In the genomic region with DNA sequence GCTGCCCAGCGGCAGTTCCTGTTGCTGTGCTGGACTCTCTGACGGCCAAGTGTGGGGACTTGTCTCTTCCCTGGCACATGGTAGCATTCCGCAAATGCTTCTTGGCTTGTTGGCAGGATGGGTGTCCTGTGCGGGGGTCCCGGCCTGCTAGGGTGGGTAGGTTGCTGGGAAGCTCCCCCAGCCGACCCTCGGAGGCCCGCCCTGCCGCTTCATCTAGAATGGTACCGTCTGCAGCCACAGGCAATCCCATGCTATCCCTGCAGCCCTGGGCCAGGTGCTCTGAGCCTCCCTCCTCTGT, we compare ENCODE assay signal across 19 cellular contexts.
"Had no signal": no experiment of that assay in that cellular context is flagged by ENCODE, and none has a peak within 500 bp of the region (broad histone marks: within the 10 kb centered on the region; RNA-seq: fewer than 3 reads in every experiment).

No MANE protein-coding gene starts in this region.

- H3K9me3 Mint-ChIP-seq: dendritic cell treated with granulocyte-macrophage colony-stimulating factor and Interleukin-4, amounts not matched to agents 40 ng/mL and 50 ng/mL, for 4 days; effector memory CD8-positive, alpha-beta T cell; immature natural killer cell had no signal

- H3K4me1 Mint-ChIP-seq: immature natural killer cell; naive thymus-derived CD4-positive, alpha-beta T cell had no signal

- H3K4me1 ChIP-seq: gastroesophageal sphincter, left ventricle myocardium inferior, lower lobe of right lung, sigmoid colon had no signal

- H3K36me3 ChIP-seq: esophagus squamous epithelium, gastroesophageal sphincter, left ventricle myocardium inferior, lower lobe of right lung, sigmoid colon, stomach, thoracic aorta had no signal

- DNase-seq: effector memory CD8-positive, alpha-beta T cell; esophagus squamous epithelium; foreskin fibroblast; glutamatergic neuron; immature natural killer cell; kidney; left cardiac atrium; left ventricle myocardium inferior; lower lobe of right lung; naive thymus-derived CD4-positive, alpha-beta T cell; nephron progenitor cell; sigmoid colon; stimulated activated naive CD4-positive, alpha-beta T cell; stomach; substantia nigra had no signal

- H3K4me3 Mint-ChIP-seq: dendritic cell treated with granulocyte-macrophage colony-stimulating factor and Interleukin-4, amounts not matched to agents 40 ng/mL and 50 ng/mL, for 4 days; effector memory CD8-positive, alpha-beta T cell; immature natural killer cell; naive thymus-derived CD4-positive, alpha-beta T cell; nephron progenitor cell had no signal

- H3K27ac Mint-ChIP-seq: dendritic cell treated with granulocyte-macrophage colony-stimulating factor and Interleukin-4, amounts not matched to agents 40 ng/mL and 50 ng/mL, for 4 days; effector memory CD8-positive, alpha-beta T cell; immature natural killer cell; naive thymus-derived CD4-positive, alpha-beta T cell had no signal

- H3K4me3 ChIP-seq: esophagus squamous epithelium, gastroesophageal sphincter, left ventricle myocardium inferior, lower lobe of right lung, sigmoid colon, skin epidermis, stomach, thoracic aorta had no signal

- H3K27ac ChIP-seq: esophagus squamous epithelium, gastroesophageal sphincter, left ventricle myocardium inferior, lower lobe of right lung, sigmoid colon, skin epidermis, stomach, thoracic aorta had no signal

- H3K36me3 Mint-ChIP-seq: immature natural killer cell; naive thymus-derived CD4-positive, alpha-beta T cell had no signal

- H3K9me3 ChIP-seq: esophagus squamous epithelium, gastroesophageal sphincter, left ventricle myocardium inferior, lower lobe of right lung, sigmoid colon, thoracic aorta had no signal
